Comparison of ENCODE assay signal across 15 cellular contexts in genomic region chr1:29176567-29176966, GRCh38. TPM values are rescaled to one million over a fixed set of nuclear protein-coding genes. Genes with fewer than 3 reads are reported as not detected.
DNase-seq lines count a peak whose midpoint lies in the region; ATAC-seq and TF ChIP-seq lines count a peak whose summit lies in the region.
"Had no signal": no experiment of that assay in that cellular context is flagged by ENCODE, and none has a peak within 500 bp of the region (broad histone marks: within the 10 kb centered on the region; RNA-seq: fewer than 3 reads in every experiment).

No MANE protein-coding gene starts in this region.

- 40 to 41% methylated on average over 4 of the region's 4 CpGs for WGBS in heart right ventricle, 2 donors

- POLR2A ChIA-PET in WTC11 (lab: Charles Lee) = no interaction called here

- H3K36me3 Mint-ChIP-seq in WTC11 = peaks cover 36% of the 10 kb centered on the region

- no peak overlapping the region for H3K4me3 Mint-ChIP-seq in WTC11
- H3K4me3 Mint-ChIP-seq: activated T-cell treated with anti-CD3 and anti-CD28 coated beads, Interleukin-2, amount 50 U/mL, for 4 hours had no signal

- CTCF ChIA-PET in WTC11 (lab: Charles Lee) = no interaction called here

- H3K9me3 Mint-ChIP-seq in WTC11 = peaks cover 4% of the 10 kb centered on the region
- H3K9me3 Mint-ChIP-seq: activated T-cell treated with anti-CD3 and anti-CD28 coated beads, Interleukin-2, amount 50 U/mL, for 4 hours had no signal

- H3K4me3 ChIP-seq in heart right ventricle (no peak overlapping the region), right atrium auricular region (no peak overlapping the region), subcutaneous abdominal adipose tissue (ENCODE audit: low read depth in 1 of 5, low read length in 5 of 5) (peak overlapping the region in 1 of 5 donors; percentile 11), SJCRH30 (no peak overlapping the region)

- DNase-seq in heart right ventricle (no peak), right atrium auricular region (ENCODE audit: low spot score) (no peak), WTC11 (ENCODE audit: low spot score) (no peak), kidney tubule cell (ENCODE audit: low spot score) (peak; percentile 63), ecto neural progenitor cell (ENCODE audit: low spot score) (no peak), SJCRH30 (no peak), RKO (ENCODE audit: low spot score) (no peak)
- DNase-seq: activated T-cell treated with anti-CD3 and anti-CD28 coated beads, Interleukin-2, amount 50 U/mL, for 4 hours; AML-193; HCEC 1CT; NCI-H1092; NCI-H510A; stimulated activated CD4-positive, alpha-beta T cell treated with anti-CD3 and anti-CD28 coated beads, Interleukin-2, amount 100 ng/mL, for 48 hours; stimulated activated naive CD4-positive, alpha-beta T cell treated with Interleukin-2 at 50 U/mL for 16 hours had no signal

- ATAC-seq in heart right ventricle = no peak
- no peak for ATAC-seq in WTC11
- ATAC-seq: activated T-cell treated with anti-CD3 and anti-CD28 coated beads, Interleukin-2, amount 50 U/mL, for 4 hours had no signal

- H3K36me3 ChIP-seq in heart right ventricle = peaks cover 0 to 34% (median 0%) of the 10 kb centered on the region in 9 donors
- H3K36me3 ChIP-seq in right atrium auricular region = no peaks in the 10 kb centered on the region
- peaks cover 2 to 6% (median 4%) of the 10 kb centered on the region in 5 donors for H3K36me3 ChIP-seq in subcutaneous abdominal adipose tissue (ENCODE audit: control insufficient read depth in 5 of 5, insufficient read depth in 5 of 5, low read length in 5 of 5)
- peaks cover 71% of the 10 kb centered on the region for H3K36me3 ChIP-seq in SJCRH30

- no peaks in the 10 kb centered on the region for H3K27me3 ChIP-seq in heart right ventricle
- no peaks in the 10 kb centered on the region for H3K27me3 ChIP-seq in right atrium auricular region
- H3K27me3 ChIP-seq in subcutaneous abdominal adipose tissue (ENCODE audit: control insufficient read depth in 5 of 5, insufficient read depth in 4 of 5, low read length in 5 of 5) = no peaks in the 10 kb centered on the region
- H3K27me3 ChIP-seq in SJCRH30 = no peaks in the 10 kb centered on the region

- H3K9me3 ChIP-seq in heart right ventricle = no peaks in the 10 kb centered on the region
- H3K9me3 ChIP-seq in right atrium auricular region = no peaks in the 10 kb centered on the region
- no peaks in the 10 kb centered on the region for H3K9me3 ChIP-seq in subcutaneous abdominal adipose tissue (ENCODE audit: control insufficient read depth in 5 of 5, low read length in 5 of 5)
- H3K9me3 ChIP-seq in SJCRH30 (replicated peaks) = no peaks in the 10 kb centered on the region

- H3K27ac Mint-ChIP-seq in WTC11 = peak overlapping the region; percentile 53

- peak overlapping the region in 6 of 10 donors; percentile 3 to 61 (median 40) for H3K27ac ChIP-seq in heart right ventricle
- H3K27ac ChIP-seq in right atrium auricular region = peak overlapping the region in 1 of 2 donors; percentile 11
- peak overlapping the region; percentile 78 for H3K27ac ChIP-seq in subcutaneous abdominal adipose tissue (ENCODE audit: low read depth, low read length)
- H3K27ac ChIP-seq in SJCRH30 = no peak overlapping the region

- H3K4me1 ChIP-seq in heart right ventricle (peaks cover 2 to 72% (median 57%) of the 10 kb centered on the region in 9 donors), right atrium auricular region (peaks cover 0 to 56% of the 10 kb centered on the region in 2 donors), subcutaneous abdominal adipose tissue (ENCODE audit: control insufficient read depth in 5 of 5, insufficient read depth in 5 of 5, low read length in 5 of 5) (peaks cover 11 to 54% (median 47%) of the 10 kb centered on the region in 5 donors), SJCRH30 (peaks cover 6% of the 10 kb centered on the region; the same call in 1 of the 2 replicates)

- peak overlapping the region in 3 of 5 donors; percentile 24 to 48 (median 47) for H3K9ac ChIP-seq in subcutaneous abdominal adipose tissue (ENCODE audit: low read length in 5 of 5)

- H3K27me3 Mint-ChIP-seq in WTC11 (ENCODE audit: low read depth) = no peaks in the 10 kb centered on the region

- peaks cover 51% of the 10 kb centered on the region for H3K4me1 Mint-ChIP-seq in WTC11

- intact Hi-C loops in heart right ventricle (cut with DNase I) = loop anchor here in 1 of 10 donors (10.0 kb wide), 1 partner anchor 52 kb away; the partner anchor contains the start of gene TMEM200B

- TF ChIP-seq CTCF in heart right ventricle (IDR thresholded peaks at IDR 0.05) = peak in 1 of 9 donors; percentile 6
- no peak for TF ChIP-seq CTCF in right atrium auricular region (IDR thresholded peaks at IDR 0.05)
- no peak for TF ChIP-seq CTCF in WTC11 (IDR thresholded peaks at IDR 0.05)

TF ChIP-seq in WTC11, 78 proteins besides CTCF, POLR2A, EP300 and RAD21 (continues in another document):
- no peak for TF ChIP-seq NFATC4 (CRISPR knock-in tag; IDR thresholded peaks at IDR 0.05)
- no peak for TF ChIP-seq ZNF425 (CRISPR knock-in tag; conservative IDR thresholded peaks at IDR 0.05)
- TF ChIP-seq CBFB (CRISPR knock-in tag; IDR thresholded peaks at IDR 0.05; ENCODE audit: low read depth) = no peak
- no peak for TF ChIP-seq ZNF671 (CRISPR knock-in tag; IDR thresholded peaks at IDR 0.05)
- TF ChIP-seq SOX15 (CRISPR knock-in tag; IDR thresholded peaks at IDR 0.05) = no peak
- TF ChIP-seq RELA (CRISPR knock-in tag; IDR thresholded peaks at IDR 0.05; ENCODE audit: borderline replicate concordance) = no peak
- TF ChIP-seq GABPB1 (CRISPR knock-in tag; IDR thresholded peaks at IDR 0.05) = no peak
- TF ChIP-seq ZNF232 (CRISPR knock-in tag; IDR thresholded peaks at IDR 0.05) = no peak
- TF ChIP-seq JUN (CRISPR knock-in tag; IDR thresholded peaks at IDR 0.05) = no peak
- no peak for TF ChIP-seq FOXP1 (CRISPR knock-in tag; IDR thresholded peaks at IDR 0.05; ENCODE audit: borderline replicate concordance)
- no peak for TF ChIP-seq FOXP4 (CRISPR knock-in tag; IDR thresholded peaks at IDR 0.05)
- TF ChIP-seq KAT7 (CRISPR knock-in tag; IDR thresholded peaks at IDR 0.05; ENCODE audit: borderline replicate concordance) = no peak
- TF ChIP-seq MLX (CRISPR knock-in tag; IDR thresholded peaks at IDR 0.05) = no peak

RNA-seq across cellular contexts. Expression of gene SRSF4, which starts 5.1 kb away (rescaled TPM):
- total RNA-seq in heart right ventricle (10 to 100 TPM; 40.8 to 67.8 (median 49.0) TPM), right atrium auricular region (10 to 100 TPM; 44.2 to 48.1 TPM), WTC11 (2021) (93.8 to 99.9 TPM (median 94.7 TPM) in 3 replicates)
- polyA plus RNA-seq in heart right ventricle = 10 to 100 TPM; 42.4 to 64.6 TPM
- total RNA-seq in SJCRH30 (2014; rRNA removed; shearing (Covaris generic)) = 93.6 and 102 TPM in 2 replicates

RNA-seq across cellular contexts. Expression of gene TMEM200B, which starts 52.9 kb away (rescaled TPM):
- 1 to 10 TPM in 8 of 10 donors, under 1 TPM in 2; 0.79 to 2.2 (median 1.5) TPM for total RNA-seq in heart right ventricle
- polyA plus RNA-seq in heart right ventricle = 1 to 10 TPM; 1.8 to 3.3 TPM
- total RNA-seq in right atrium auricular region = 1 to 10 TPM; 1.7 to 4.8 TPM
- 19.1 to 22.6 TPM (median 22.1 TPM) in 3 replicates for total RNA-seq in WTC11 (2021)
- total RNA-seq in SJCRH30 (2014; rRNA removed; shearing (Covaris generic)) = 1.0 and 1.3 TPM in 2 replicates

RNA-seq across cellular contexts. Expression of gene MECR, which starts 54.2 kb away (rescaled TPM):
- total RNA-seq in heart right ventricle (10 to 100 TPM; 27.8 to 45.6 (median 38.7) TPM), right atrium auricular region (10 to 100 TPM; 18.4 to 24.3 TPM), WTC11 (2021) (37.6 to 44.2 TPM (median 43.0 TPM) in 3 replicates)
- 10 to 100 TPM; 31.1 to 39.9 TPM for polyA plus RNA-seq in heart right ventricle
- total RNA-seq in SJCRH30 (2014; rRNA removed; shearing (Covaris generic)) = 18.9 and 25.4 TPM in 2 replicates

RNA-seq across cellular contexts. Expression of gene PTPRU, which starts 59.8 kb away (rescaled TPM):
- total RNA-seq in heart right ventricle = 10 to 100 TPM in 8 of 10 donors, 1 to 10 TPM in 2; 8.6 to 29.8 (median 14.5) TPM
- polyA plus RNA-seq in heart right ventricle = 10 to 100 TPM; 13.5 to 15.7 TPM
- total RNA-seq in right atrium auricular region = 10 to 100 TPM; 15.9 to 22.4 TPM
- total RNA-seq in WTC11 (2021) = 60.8 to 75.4 TPM (median 68.2 TPM) in 3 replicates
- 12.3 and 16.3 TPM in 2 replicates for total RNA-seq in SJCRH30 (2014; rRNA removed; shearing (Covaris generic))
